ENCODE assay signal across 1 cellular context in genomic region chr6:41583576-41583975, GRCh38.
TF ChIP-seq lines count a peak whose summit lies in the region.

No MANE protein-coding gene starts in this region.

TF ChIP-seq in IMR-90, 13 proteins besides CTCF, POLR2A, EP300 and RAD21:
- TF ChIP-seq FOS (IDR thresholded peaks at IDR 0.05; ENCODE audit: low read depth, low read length) (no peak), RCOR1 (IDR thresholded peaks at IDR 0.05; ENCODE audit: insufficient replicate concordance, low read length) (no peak), CEBPB (IDR thresholded peaks at IDR 0.05; ENCODE audit: low read depth, low read length) (no peak), MAFK (IDR thresholded peaks at IDR 0.05; ENCODE audit: low read depth, low read length) (no peak), MXI1 (IDR thresholded peaks at IDR 0.05; ENCODE audit: borderline replicate concordance, low read depth, low read length) (no peak), BHLHE40 (IDR thresholded peaks at IDR 0.05; ENCODE audit: low read depth, low read length) (no peak), MAZ (IDR thresholded peaks at IDR 0.05; ENCODE audit: borderline replicate concordance, low read depth, low read length) (no peak), SMC3 (IDR thresholded peaks at IDR 0.05; ENCODE audit: low read depth, low read length) (no peak), NFE2L2 (IDR thresholded peaks at IDR 0.05; ENCODE audit: low read depth, low read length) (no peak), CHD1 (IDR thresholded peaks at IDR 0.05; ENCODE audit: low read depth, low read length) (no peak), RFX5 (IDR thresholded peaks at IDR 0.05; ENCODE audit: low read depth, low read length) (no peak)
- TF ChIP-seq, protein P1, sequence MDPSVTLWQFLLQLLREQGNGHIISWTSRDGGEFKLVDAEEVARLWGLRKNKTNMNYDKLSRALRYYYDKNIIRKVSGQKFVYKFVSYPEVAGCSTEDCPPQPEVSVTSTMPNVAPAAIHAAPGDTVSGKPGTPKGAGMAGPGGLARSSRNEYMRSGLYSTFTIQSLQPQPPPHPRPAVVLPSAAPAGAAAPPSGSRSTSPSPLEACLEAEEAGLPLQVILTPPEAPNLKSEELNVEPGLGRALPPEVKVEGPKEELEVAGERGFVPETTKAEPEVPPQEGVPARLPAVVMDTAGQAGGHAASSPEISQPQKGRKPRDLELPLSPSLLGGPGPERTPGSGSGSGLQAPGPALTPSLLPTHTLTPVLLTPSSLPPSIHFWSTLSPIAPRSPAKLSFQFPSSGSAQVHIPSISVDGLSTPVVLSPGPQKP (IDR thresholded peaks at IDR 0.05; ENCODE audit: borderline replicate concordance, low read depth, low read length): no peak
- TF ChIP-seq, protein P2, sequence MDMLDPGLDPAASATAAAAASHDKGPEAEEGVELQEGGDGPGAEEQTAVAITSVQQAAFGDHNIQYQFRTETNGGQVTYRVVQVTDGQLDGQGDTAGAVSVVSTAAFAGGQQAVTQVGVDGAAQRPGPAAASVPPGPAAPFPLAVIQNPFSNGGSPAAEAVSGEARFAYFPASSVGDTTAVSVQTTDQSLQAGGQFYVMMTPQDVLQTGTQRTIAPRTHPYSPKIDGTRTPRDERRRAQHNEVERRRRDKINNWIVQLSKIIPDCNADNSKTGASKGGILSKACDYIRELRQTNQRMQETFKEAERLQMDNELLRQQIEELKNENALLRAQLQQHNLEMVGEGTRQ (IDR thresholded peaks at IDR 0.05; ENCODE audit: low read depth, low read length): no peak
